1 cellular context compared by ENCODE assay signal in the genomic region with DNA sequence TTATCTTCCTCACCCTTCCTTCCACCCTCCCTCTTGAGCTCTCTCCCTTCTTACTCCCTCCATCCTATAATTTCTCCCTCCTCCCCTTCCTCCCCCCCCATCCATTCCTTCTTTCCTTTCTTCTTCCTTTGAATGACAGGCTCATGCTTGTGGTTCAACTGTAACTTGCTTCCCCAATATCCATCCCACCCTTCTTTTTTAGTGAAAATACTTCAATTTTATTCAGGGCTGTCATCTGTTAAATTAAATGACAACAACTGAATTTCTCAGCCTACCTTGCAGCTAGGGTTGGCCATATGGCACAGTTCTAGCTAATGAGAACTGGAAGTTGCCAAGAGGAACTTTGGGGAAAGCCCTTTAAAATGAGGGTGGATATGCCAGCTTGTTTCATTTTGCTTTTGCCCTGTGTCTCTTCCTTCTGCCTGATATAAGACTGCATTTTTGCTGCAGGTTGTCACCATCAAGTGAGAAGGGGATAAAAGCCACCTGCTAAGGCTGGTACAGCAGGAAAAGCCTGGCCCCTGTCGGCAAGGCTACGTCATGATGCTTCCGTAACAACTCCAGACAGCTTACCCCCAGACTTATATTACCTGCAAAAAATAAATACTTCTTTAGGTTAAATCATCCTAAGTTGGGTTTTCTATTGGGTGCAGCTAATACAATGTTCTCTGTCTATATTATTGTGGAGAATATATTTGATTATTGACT.
TF ChIP-seq lines count a peak whose summit lies in the region.

No MANE protein-coding gene starts in this region.

TF ChIP-seq in GM23338, 12 proteins besides CTCF, POLR2A, EP300 and RAD21 (continued from another document):
- no peak for TF ChIP-seq REST (IDR thresholded peaks at IDR 0.05; ENCODE audit: unreplicated experiment)
